6 cellular contexts compared by ENCODE assay signal in genomic region chr19:1606138-1606651, GRCh38. TPM values are rescaled to one million over a fixed set of nuclear protein-coding genes. Genes with fewer than 3 reads are reported as not detected.
DNase-seq lines count a peak whose midpoint lies in the region; TF ChIP-seq lines count a peak whose summit lies in the region.

No MANE protein-coding gene starts in this region.

- H3K4me1 Mint-ChIP-seq in T-helper 1 cell treated with Interleukin-12 subunit alpha and Interleukin-12 subunit beta and Interleukin-4 antibody, amounts not matched to agents 30 μg/mL and 1 μg/mL, for 36 hours (ENCODE audit: low read depth), result peaks cover 27% of the 10 kb centered on the region
- H3K4me1 Mint-ChIP-seq in glutamatergic neuron (ENCODE audit: low read depth, unreplicated experiment), result peaks cover 5% of the 10 kb centered on the region

- peaks cover 7% of the 10 kb centered on the region for H3K36me3 Mint-ChIP-seq in T-helper 1 cell treated with Interleukin-12 subunit alpha and Interleukin-12 subunit beta and Interleukin-4 antibody, amounts not matched to agents 30 μg/mL and 1 μg/mL, for 36 hours (ENCODE audit: low read depth)
- H3K36me3 Mint-ChIP-seq in glutamatergic neuron (ENCODE audit: unreplicated experiment), result no peaks in the 10 kb centered on the region

- WGBS in thymus, result 28% methylated on average over 16 of the region's 16 CpGs

- H3K4me3 ChIP-seq in thymus (ENCODE audit: low read length), result peak overlapping the region; percentile 100

- peak overlapping the region; percentile 99 for H3K27ac Mint-ChIP-seq in T-helper 1 cell treated with Interleukin-12 subunit alpha and Interleukin-12 subunit beta and Interleukin-4 antibody, amounts not matched to agents 30 μg/mL and 1 μg/mL, for 36 hours
- peak overlapping the region; percentile 98 for H3K27ac Mint-ChIP-seq in glutamatergic neuron (ENCODE audit: unreplicated experiment)

- no peaks in the 10 kb centered on the region for H3K9me3 ChIP-seq in thymus (ENCODE audit: control insufficient read depth)

- DNase-seq in T-helper 1 cell (no peak), glutamatergic neuron (no peak), activated gamma-delta T cell treated with Interleukin-2 at 50 U/mL for 16 hours (no peak), DMS153 treated with DMSO at 0.1 percent for 48 hours (lab: John Stamatoyannopoulos, UW; ENCODE audit: unreplicated experiment) (no peak)

- H3K27ac ChIP-seq in thymus (ENCODE audit: low read depth), result peak overlapping the region; percentile 98

- H3K27me3 Mint-ChIP-seq in T-helper 1 cell treated with Interleukin-12 subunit alpha and Interleukin-12 subunit beta and Interleukin-4 antibody, amounts not matched to agents 30 μg/mL and 1 μg/mL, for 36 hours (ENCODE audit: low read depth), result no peaks in the 10 kb centered on the region
- H3K27me3 Mint-ChIP-seq in glutamatergic neuron (ENCODE audit: unreplicated experiment), result peaks cover 8% of the 10 kb centered on the region

- TF ChIP-seq CTCF in glutamatergic neuron (IDR thresholded peaks at IDR 0.05; ENCODE audit: partially characterized antibody, unreplicated experiment), result no peak

- no peaks in the 10 kb centered on the region for H3K9me3 Mint-ChIP-seq in T-helper 1 cell treated with Interleukin-12 subunit alpha and Interleukin-12 subunit beta and Interleukin-4 antibody, amounts not matched to agents 30 μg/mL and 1 μg/mL, for 36 hours
- H3K9me3 Mint-ChIP-seq in glutamatergic neuron (ENCODE audit: unreplicated experiment), result peaks cover 10% of the 10 kb centered on the region

- H3K4me3 Mint-ChIP-seq in T-helper 1 cell treated with Interleukin-12 subunit alpha and Interleukin-12 subunit beta and Interleukin-4 antibody, amounts not matched to agents 30 μg/mL and 1 μg/mL, for 36 hours, result peak overlapping the region; percentile 94
- peak overlapping the region; percentile 99 for H3K4me3 Mint-ChIP-seq in glutamatergic neuron (ENCODE audit: unreplicated experiment)

- peaks cover 7% of the 10 kb centered on the region for H3K4me1 ChIP-seq in thymus (ENCODE audit: control insufficient read depth, insufficient read depth, low read length)

- H3K27me3 ChIP-seq in thymus (ENCODE audit: control insufficient read depth, insufficient read depth), result no peaks in the 10 kb centered on the region

- peaks cover 19% of the 10 kb centered on the region for H3K36me3 ChIP-seq in thymus (ENCODE audit: control insufficient read depth, insufficient read depth)

RNA-seq across cellular contexts. Expression of gene UQCR11, which starts 0.9 kb away (rescaled TPM):
- 204 TPM for total RNA-seq in glutamatergic neuron (ENCODE audit: unreplicated experiment)
- 108 TPM for polyA plus RNA-seq in thymus

RNA-seq across cellular contexts. Expression of gene MBD3, which starts 13.5 kb away (rescaled TPM):
- 106 TPM for total RNA-seq in glutamatergic neuron (ENCODE audit: unreplicated experiment)
- polyA plus RNA-seq in thymus, result 99.9 TPM

RNA-seq across cellular contexts. Expression of gene MEX3D, which starts 38.1 kb away (rescaled TPM):
- 96.7 TPM for total RNA-seq in glutamatergic neuron (ENCODE audit: unreplicated experiment)
- 5.4 TPM for polyA plus RNA-seq in thymus

RNA-seq across cellular contexts. Expression of gene TCF3, which starts 46.2 kb away (rescaled TPM):
- 249 TPM for total RNA-seq in glutamatergic neuron (ENCODE audit: unreplicated experiment)
- 81.2 TPM for polyA plus RNA-seq in thymus
